In the genomic region with DNA sequence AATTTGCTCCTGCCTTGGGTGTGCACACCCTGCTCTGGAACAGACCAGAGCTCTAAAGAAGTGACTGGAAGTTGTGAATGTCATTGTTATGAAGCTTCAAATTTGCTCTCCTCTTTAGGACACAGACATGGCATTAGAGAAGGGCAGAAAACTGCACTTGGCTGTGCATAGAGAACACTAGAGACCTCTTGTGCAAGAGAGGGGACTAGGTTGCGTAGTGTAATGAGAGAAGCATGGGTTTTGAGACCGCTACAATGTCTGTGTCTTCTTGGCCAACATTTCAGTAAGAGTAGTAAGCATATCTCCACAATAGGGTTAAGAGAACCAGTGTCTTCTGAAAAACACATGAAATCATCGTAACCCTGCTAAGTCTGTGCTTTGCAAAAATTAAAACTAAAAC, we compare ENCODE assay signal across 21 cellular contexts.
A peak's percentile ranks its signal among the peaks of the same experiment; 100 is the strongest.
DNase-seq lines count a peak whose midpoint lies in the region; ATAC-seq, FAIRE-seq and TF ChIP-seq lines count a peak whose summit lies in the region.
"Had no signal": no experiment of that assay in that cellular context is flagged by ENCODE, and none has a peak within 500 bp of the region (broad histone marks: within the 10 kb centered on the region; RNA-seq: fewer than 3 reads in every experiment).

No MANE protein-coding gene starts in this region.

- H3K4me1 ChIP-seq in SK-N-SH (ENCODE audit: control insufficient read depth in 1 of 2, insufficient read depth in 2 of 2, low read depth in 1 of 2, low read length in 1 of 2) (peaks cover 5 to 26% of the 10 kb centered on the region in 2 experiments; a peak in 3 of 4 replicates), H1 (replicated peaks in 1 of 4; ENCODE audit: control insufficient read depth in 3 of 4, insufficient read depth in 4 of 4, low read length in 3 of 4) (peaks cover 0 to 2% (median 0%) of the 10 kb centered on the region in 4 experiments; a peak in 1 of 7 replicates), psoas muscle (peaks cover 49% of the 10 kb centered on the region)
- H3K4me1 ChIP-seq: Caco-2 had no signal

- TF ChIP-seq CTCF in SK-N-SH (IDR thresholded peaks at IDR 0.05) (no peak), H1 (IDR thresholded peaks at IDR 0.05; ENCODE audit: control extremely low read depth in 1 of 3, insufficient read depth in 1 of 3, low read depth in 1 of 3, low read length in 3 of 3) (no peak), psoas muscle (IDR thresholded peaks at IDR 0.05) (no peak), natural killer cell (IDR thresholded peaks at IDR 0.05) (no peak)

- H3K14ac ChIP-seq in H1 (ENCODE audit: insufficient read length): no peak overlapping the region

- no peak overlapping the region for H4K8ac ChIP-seq in H1 (ENCODE audit: extremely low read depth, insufficient read depth, low read length)

- H3K27ac Mint-ChIP-seq in natural killer cell: no peak overlapping the region
- H3K27ac Mint-ChIP-seq: B cell; CD4-positive, alpha-beta T cell had no signal

- H2AFZ ChIP-seq in SK-N-SH (ENCODE audit: low read depth) (no peak overlapping the region), H1 (ENCODE audit: low read length) (peak overlapping the region; percentile 41; the same call in 1 of the 2 replicates)

- H2BK20ac ChIP-seq in H1 (ENCODE audit: low read length): no peak overlapping the region

- no peak overlapping the region for H3K18ac ChIP-seq in H1 (ENCODE audit: extremely low read depth, low read length)

- no peak overlapping the region for H3K56ac ChIP-seq in H1 (replicated peaks; ENCODE audit: insufficient read length, low read depth, low read length)

- H3K27me3 Mint-ChIP-seq in natural killer cell (ENCODE audit: low read depth in 2 of 2): no peaks in the 10 kb centered on the region
- H3K27me3 Mint-ChIP-seq: B cell; CD4-positive, alpha-beta T cell had no signal

- no peak overlapping the region for H3K4me3 Mint-ChIP-seq in natural killer cell
- H3K4me3 Mint-ChIP-seq: B cell; CD4-positive, alpha-beta T cell had no signal

- H2BK12ac ChIP-seq in H1 (ENCODE audit: low read depth, low read length): no peak overlapping the region

- DNase-seq in SK-N-SH: no peak
- DNase-seq in NOMO-1 treated with DMSO at 0.1 percent for 48 hours (lab: John Stamatoyannopoulos, UW; ENCODE audit: unreplicated experiment): peak; percentile 42
- no peak for DNase-seq in H1 (ENCODE audit: low read depth in 1 of 2, low spot score in 2 of 2)
- no peak for DNase-seq in psoas muscle
- no peak for DNase-seq in NCI-H1930 (lab: John Stamatoyannopoulos, UW)
- DNase-seq in dermis blood vessel endothelial cell: no peak
- DNase-seq in natural killer cell: no peak
- DNase-seq: 8988T; Caco-2; CD4-positive, alpha-beta T cell; GOT3; NCI-H1105; NCI-H1694; NCI-H226; NCI-H524 treated with DMSO at 0.1 percent for 48 hours; SHP77 had no signal

- no peak overlapping the region for H2AK5ac ChIP-seq in H1 (ENCODE audit: low read depth, low read length)

- H3K79me2 ChIP-seq in SK-N-SH (ENCODE audit: insufficient read depth): no peaks in the 10 kb centered on the region
- H3K79me2 ChIP-seq in H1 (ENCODE audit: control insufficient read depth in 1 of 2, insufficient read depth in 2 of 2, low read length in 2 of 2): no peaks in the 10 kb centered on the region

- POLR2A ChIA-PET in SK-N-SH (lab: Yijun Ruan, JAX): no interaction called here
- POLR2A ChIA-PET in H1 (lab: Charles Lee; ENCODE audit: partially characterized antibody): no interaction called here

- no peaks in the 10 kb centered on the region for H3F3A ChIP-seq in SK-N-SH (replicated peaks; ENCODE audit: insufficient read depth)

- FAIRE-seq in H1 (lab: Jason Lieb, UNC): no peak
- FAIRE-seq: HepG2 had no signal

- H3K9me3 ChIP-seq in SK-N-SH (peaks cover 11% of the 10 kb centered on the region), H1 (ENCODE audit: insufficient read depth in 2 of 2, low read depth in 1 of 2, low read length in 1 of 2) (no peaks in the 10 kb centered on the region), psoas muscle (peaks cover 13% of the 10 kb centered on the region)

- H4K91ac ChIP-seq in H1 (replicated peaks; ENCODE audit: insufficient read length, low read length): no peak overlapping the region

- no peak overlapping the region for H3K4me2 ChIP-seq in SK-N-SH
- H3K4me2 ChIP-seq in H1 (ENCODE audit: insufficient read depth in 1 of 2, low read depth in 2 of 2, low read length in 2 of 2): no peak overlapping the region
- H3K4me2 ChIP-seq: KMS-11 had no signal

- H3K27ac ChIP-seq in SK-N-SH (ENCODE audit: low read depth in 2 of 2, low read length in 1 of 2) (peak overlapping the region in 1 of 2 experiments; percentile 16; a peak in 1 of 4 replicates), H1 (ENCODE audit: low read depth, low read length) (no peak overlapping the region), psoas muscle (peak overlapping the region; percentile 25)
- H3K27ac ChIP-seq: KMS-11, SK-N-MC had no signal

- CTCF ChIA-PET in SK-N-SH (lab: Yijun Ruan, JAX) (no interaction called here), H1 (lab: Charles Lee; ENCODE audit: partially characterized antibody) (no interaction called here)

- TF ChIP-seq RAD21 in SK-N-SH (IDR thresholded peaks at IDR 0.05; ENCODE audit: low read length) (0 out of 2 replicates have a peak, but pooled peaks have one; percentile 10), H1 (IDR thresholded peaks at IDR 0.05 in 1 of 2, conservative IDR thresholded peaks at IDR 0.05 in 1 of 2; ENCODE audit: low read depth in 2 of 2, low read length in 2 of 2) (0 out of 4 replicates have a peak, but pooled peaks of 1 of the 2 experiments have one; percentile 1)

- H2BK15ac ChIP-seq in H1 (ENCODE audit: low read length): no peak overlapping the region

- H2BK5ac ChIP-seq in H1 (ENCODE audit: low read depth, low read length): no peak overlapping the region

- no peak overlapping the region for H2BK120ac ChIP-seq in H1 (replicated peaks; ENCODE audit: low read depth, low read length)

- no peak for ATAC-seq in SK-N-SH treated with all-trans-retinoic acid at 6 μM for 48 hours
- peak; percentile 95 to 99 (median 98) for ATAC-seq in psoas muscle
- ATAC-seq in natural killer cell: no peak
- ATAC-seq: HepG2 had no signal

- H3K36me3 ChIP-seq in SK-N-SH (replicated peaks in 1 of 2; ENCODE audit: control insufficient read depth in 1 of 2, insufficient read depth in 2 of 2, low read length in 1 of 2): peaks cover 0 to 4% of the 10 kb centered on the region in 2 experiments
- no peaks in the 10 kb centered on the region for H3K36me3 ChIP-seq in H1 (ENCODE audit: control insufficient read depth in 2 of 4, insufficient read depth in 4 of 4, low read length in 3 of 4)
- no peaks in the 10 kb centered on the region for H3K36me3 ChIP-seq in psoas muscle (ENCODE audit: insufficient read depth in 1 of 2, low read depth in 1 of 2)

- no peak for TF ChIP-seq EP300 in SK-N-SH (IDR thresholded peaks at IDR 0.05; ENCODE audit: borderline replicate concordance in 1 of 2, low read depth in 1 of 2, low read length in 1 of 2)
- TF ChIP-seq EP300 in H1 (IDR thresholded peaks at IDR 0.05; ENCODE audit: borderline replicate concordance in 1 of 2, low read depth in 2 of 2, low read length in 2 of 2): no peak

- no peak overlapping the region for H3K23ac ChIP-seq in H1 (ENCODE audit: insufficient read length)

- H3K9ac ChIP-seq in SK-N-SH (no peak overlapping the region), H1 (replicated peaks in 1 of 4; ENCODE audit: extremely low read depth in 1 of 4, low read depth in 3 of 4, low read length in 3 of 4) (no peak overlapping the region)
- H3K9ac ChIP-seq: KMS-11 had no signal

- no peak overlapping the region for H4K5ac ChIP-seq in H1 (ENCODE audit: insufficient read length, low read depth, low read length)

- no peak overlapping the region for H3K4me3 ChIP-seq in SK-N-SH (ENCODE audit: low read depth in 2 of 2, low read length in 1 of 2)
- H3K4me3 ChIP-seq in H1 (ENCODE audit: extremely low read depth in 1 of 4, insufficient read depth in 2 of 4, low read depth in 3 of 4, low read length in 4 of 4): no peak overlapping the region
- no peak overlapping the region for H3K4me3 ChIP-seq in psoas muscle
- H3K4me3 ChIP-seq: SK-N-MC had no signal

- no peaks in the 10 kb centered on the region for H3K4me1 Mint-ChIP-seq in natural killer cell
- H3K4me1 Mint-ChIP-seq: B cell had no signal

- no peaks in the 10 kb centered on the region for H3K36me3 Mint-ChIP-seq in natural killer cell

- no peaks in the 10 kb centered on the region; the same call in 1 of the 2 replicates for H3K23me2 ChIP-seq in H1 (ENCODE audit: low read depth, low read length)

- H4K20me1 ChIP-seq in SK-N-SH (ENCODE audit: insufficient read depth) (no peaks in the 10 kb centered on the region), H1 (replicated peaks in 1 of 2; ENCODE audit: control insufficient read depth in 1 of 2, insufficient read depth in 2 of 2, low read length in 2 of 2) (no peaks in the 10 kb centered on the region)

- H3K9me2 ChIP-seq in SK-N-SH: no peaks in the 10 kb centered on the region

- intact Hi-C loops in psoas muscle (cut with DNase I) (no loop called here), natural killer cell (cut with micrococcal nuclease) (no loop called here)

- 98% methylated on average over 3 of the region's 3 CpGs for WGBS in SK-N-SH (ENCODE audit: low lambda C conversion rate)
- 85% methylated on average over 3 of the region's 3 CpGs; no CpG with 5 or more reads in 1 of the 2 experiments for WGBS in H1 (ENCODE audit: extremely low coverage in 1 of 2, insufficient coverage in 1 of 2, insufficient read length in 1 of 2, insufficient replicate concordance in 2 of 2, low coverage in 1 of 2, low lambda C conversion rate in 2 of 2, missing lambda C conversion rate in 1 of 2), 2 experiments
- WGBS in psoas muscle, 3 donors: 33 to 59% (median 41%) methylated on average over 3 of the region's 3 CpGs

- H3K4ac ChIP-seq in H1 (replicated peaks; ENCODE audit: insufficient read length, low read depth, low read length): no peak overlapping the region

- TF ChIP-seq POLR2A in H1 (IDR thresholded peaks at IDR 0.05; ENCODE audit: control extremely low read depth in 1 of 2, low read depth in 2 of 2, low read length in 2 of 2): no peak

- H3K79me1 ChIP-seq in H1 (ENCODE audit: low read depth, low read length): no peaks in the 10 kb centered on the region

- H3K27me3 ChIP-seq in SK-N-SH (ENCODE audit: insufficient read depth): no peaks in the 10 kb centered on the region
- H3K27me3 ChIP-seq in H1 (replicated peaks in 1 of 4; ENCODE audit: control insufficient read depth in 3 of 4, extremely low read depth in 1 of 4, insufficient read depth in 3 of 4, low read length in 3 of 4): no peaks in the 10 kb centered on the region
- no peaks in the 10 kb centered on the region for H3K27me3 ChIP-seq in psoas muscle (ENCODE audit: insufficient read depth in 3 of 3, low read length in 2 of 3)

- H3K9me3 Mint-ChIP-seq in natural killer cell: peaks cover 2% of the 10 kb centered on the region in 2 donors

TF ChIP-seq in SK-N-SH, 30 proteins besides CTCF, POLR2A, EP300 and RAD21 (continues in another document):
- TF ChIP-seq JUND (IDR thresholded peaks at IDR 0.05): no peak
- TF ChIP-seq FOXM1 (IDR thresholded peaks at IDR 0.05; ENCODE audit: low read depth): no peak

TF ChIP-seq in SK-N-SH treated with all-trans-retinoic acid at 6 μM for 48 hours, 23 proteins besides CTCF, POLR2A, EP300 and RAD21:
- no peak for TF ChIP-seq ARNTL (CRISPR knock-in tag; IDR thresholded peaks at IDR 0.05; ENCODE audit: borderline replicate concordance, low read depth)
- TF ChIP-seq OSR1 (CRISPR knock-in tag; IDR thresholded peaks at IDR 0.05): no peak

TF ChIP-seq in H1, 55 proteins besides CTCF, POLR2A, EP300 and RAD21 (continues in another document):
- no peak for TF ChIP-seq EGR1 (IDR thresholded peaks at IDR 0.05; ENCODE audit: borderline replicate concordance, low read depth, low read length)

Comparison
In these comparisons a context has a peak if more than half of its experiments do, and no peak if none do; other contexts are left out.
1. ATAC-seq: peak in psoas muscle (4 of 4); none in SK-N-SH treated with all-trans-retinoic acid at 6 μM for 48 hours (single experiment) and natural killer cell (0 of 3).